Comparison of ENCODE assay signal across 35 cellular contexts in genomic region chr5:56973473-56973872, GRCh38.
"Had no signal": no experiment of that assay in that cellular context is flagged by ENCODE, and none has a peak within 500 bp of the region (broad histone marks: within the 10 kb centered on the region; RNA-seq: fewer than 3 reads in every experiment).

No MANE protein-coding gene starts in this region.

- H3K9me3 Mint-ChIP-seq: activated B cell treated with CpG ODN at 0.5 μM for 24 hours; activated CD4-positive, alpha-beta memory T cell treated with anti-CD3 and anti-CD28 coated beads for 36 hours; activated naive CD4-positive, alpha-beta T cell treated with anti-CD3 and anti-CD28 coated beads, Interleukin-2, amount 10 ng/mL, durations not matched to agents 7 days and 5 days; activated naive CD8-positive, alpha-beta T cell treated with anti-CD3 and anti-CD28 coated beads, Interleukin-2, amount 50 U/mL, for 24 hours; T-helper 1 cell treated with Interleukin-12 subunit alpha and Interleukin-12 subunit beta and Interleukin-4 antibody, amounts not matched to agents 30 μg/mL and 1 μg/mL, for 36 hours; T-helper 2 cell treated with Interferon-gamma antibody and Interleukin-4, amounts not matched to agents 5 μg/mL and 100 μg/mL, for 36 hours had no signal

- H3K36me3 Mint-ChIP-seq: activated CD4-positive, alpha-beta memory T cell treated with anti-CD3 and anti-CD28 coated beads for 36 hours; activated CD8-positive, alpha-beta memory T cell treated with anti-CD3 and anti-CD28 coated beads, Interleukin-2, amount 10 ng/mL, durations not matched to agents 7 days and 5 days; activated naive CD4-positive, alpha-beta T cell treated with anti-CD3 and anti-CD28 coated beads, Interleukin-2, amount 10 ng/mL, durations not matched to agents 7 days and 5 days; activated naive CD8-positive, alpha-beta T cell had no signal

- DNase-seq: activated B cell treated with CpG ODN at 0.5 μM for 24 hours; activated CD4-positive, alpha-beta memory T cell treated with anti-CD3 and anti-CD28 coated beads for 36 hours; activated CD4-positive, alpha-beta T cell treated with anti-CD3 and anti-CD28 coated beads for 4 hours; activated CD4-positive, alpha-beta T cell treated with anti-CD3 and anti-CD28 coated beads, Interleukin-2, amount 50 U/mL, for 1 hour; activated CD4-positive, CD25-positive, alpha-beta regulatory T cell treated with anti-CD3 and anti-CD28 coated beads, Interleukin-2, amount 50 U/mL, for 72 hours; activated CD8-positive, alpha-beta memory T cell treated with anti-CD3 and anti-CD28 coated beads for 24 hours; activated CD8-positive, alpha-beta memory T cell treated with anti-CD3 and anti-CD28 coated beads, Interleukin-2, amount 10 ng/mL, durations not matched to agents 7 days and 5 days; activated CD8-positive, alpha-beta memory T cell treated with anti-CD3 and anti-CD28 coated beads, Interleukin-2, amount 50 U/mL, for 48 hours; activated effector memory CD4-positive, alpha-beta T cell treated with Interleukin-2 at 50 U/mL for 16 hours; activated naive CD4-positive, alpha-beta T cell treated with anti-CD3 and anti-CD28 coated beads, Interleukin-2, amount 10 ng/mL, durations not matched to agents 7 days and 5 days; activated naive CD8-positive, alpha-beta T cell treated with anti-CD3 and anti-CD28 coated beads, Interleukin-2, amount 50 U/mL, for 24 hours; activated T-cell treated with anti-CD3 and anti-CD28 coated beads, Interleukin-2, amount 50 U/mL, for 48 hours; anterior cingulate cortex; brain microvascular endothelial cell; central memory CD4-positive, alpha-beta T cell; Kasumi-1; MG63; MV-4-11; NCI-H1092; NCI-H1436 treated with DMSO at 0.1 percent for 48 hours; NCI-H1694 treated with DMSO at 0.1 percent for 48 hours; NCI-H2029; NCI-H345; NCI-H524 treated with DMSO at 0.1 percent for 48 hours; NCI-H748 treated with DMSO at 0.1 percent for 48 hours; NK-92 treated with Interleukin-12 subunit alpha and Interleukin-12 subunit beta, amount 100 ng/mL, for 24 hours; Peyer's patch; RPMI8226; SHP77 treated with DMSO at 0.1 percent for 48 hours; SK-N-SH had no signal

- H3K4me1 ChIP-seq: SJSA1 had no signal

- H3K9me2 ChIP-seq: SK-N-SH had no signal

- H3K4me3 Mint-ChIP-seq: activated B cell treated with CpG ODN at 0.5 μM for 24 hours; activated CD4-positive, alpha-beta memory T cell treated with anti-CD3 and anti-CD28 coated beads for 36 hours; activated CD8-positive, alpha-beta memory T cell treated with anti-CD3 and anti-CD28 coated beads, Interleukin-2, amount 10 ng/mL, durations not matched to agents 7 days and 5 days; activated naive CD4-positive, alpha-beta T cell treated with anti-CD3 and anti-CD28 coated beads, Interleukin-2, amount 10 ng/mL, durations not matched to agents 7 days and 5 days; activated naive CD8-positive, alpha-beta T cell; activated naive CD8-positive, alpha-beta T cell treated with anti-CD3 and anti-CD28 coated beads, Interleukin-2, amount 50 U/mL, for 24 hours; T-helper 1 cell treated with Interleukin-12 subunit alpha and Interleukin-12 subunit beta and Interleukin-4 antibody, amounts not matched to agents 30 μg/mL and 1 μg/mL, for 36 hours; T-helper 2 cell treated with Interferon-gamma antibody and Interleukin-4, amounts not matched to agents 5 μg/mL and 100 μg/mL, for 36 hours had no signal

- H3K9me3 ChIP-seq: MG63, Peyer's patch, SJSA1, SK-N-SH had no signal

- H3K27ac ChIP-seq: brain microvascular endothelial cell, Peyer's patch, SJSA1 had no signal

- H3K4me2 ChIP-seq: SK-N-SH had no signal

- H3K27me3 ChIP-seq: brain microvascular endothelial cell, Peyer's patch had no signal

- H3K36me3 ChIP-seq: brain microvascular endothelial cell, MG63, Peyer's patch, SJSA1 had no signal

- H3K4me1 Mint-ChIP-seq: activated B cell treated with CpG ODN at 0.5 μM for 24 hours; activated CD8-positive, alpha-beta memory T cell treated with anti-CD3 and anti-CD28 coated beads, Interleukin-2, amount 10 ng/mL, durations not matched to agents 7 days and 5 days; activated naive CD4-positive, alpha-beta T cell treated with anti-CD3 and anti-CD28 coated beads, Interleukin-2, amount 10 ng/mL, durations not matched to agents 7 days and 5 days; activated naive CD8-positive, alpha-beta T cell treated with anti-CD3 and anti-CD28 coated beads, Interleukin-2, amount 50 U/mL, for 24 hours had no signal

- ATAC-seq: activated CD8-positive, alpha-beta memory T cell treated with anti-CD3 and anti-CD28 coated beads, Interleukin-2, amount 10 ng/mL, durations not matched to agents 7 days and 5 days; activated naive CD8-positive, alpha-beta T cell treated with anti-CD3 and anti-CD28 coated beads, Interleukin-2, amount 50 U/mL, for 24 hours; PC-3 had no signal

- H3K4me3 ChIP-seq: MG63, Peyer's patch, SJSA1 had no signal

- H3K27ac Mint-ChIP-seq: activated B cell treated with CpG ODN at 0.5 μM for 24 hours; activated CD4-positive, alpha-beta memory T cell treated with anti-CD3 and anti-CD28 coated beads for 36 hours; activated CD8-positive, alpha-beta memory T cell treated with anti-CD3 and anti-CD28 coated beads, Interleukin-2, amount 10 ng/mL, durations not matched to agents 7 days and 5 days; activated naive CD4-positive, alpha-beta T cell treated with anti-CD3 and anti-CD28 coated beads, Interleukin-2, amount 10 ng/mL, durations not matched to agents 7 days and 5 days; activated naive CD8-positive, alpha-beta T cell; activated naive CD8-positive, alpha-beta T cell treated with anti-CD3 and anti-CD28 coated beads, Interleukin-2, amount 50 U/mL, for 24 hours; T-helper 1 cell treated with Interleukin-12 subunit alpha and Interleukin-12 subunit beta and Interleukin-4 antibody, amounts not matched to agents 30 μg/mL and 1 μg/mL, for 36 hours; T-helper 2 cell treated with Interferon-gamma antibody and Interleukin-4, amounts not matched to agents 5 μg/mL and 100 μg/mL, for 36 hours had no signal
